In genomic region chr6:26439552-26440125, GRCh38 we compare ENCODE assay signal across 9 cellular contexts. TPM values are rescaled to one million over a fixed set of nuclear protein-coding genes. Genes with fewer than 3 reads are reported as not detected.
DNase-seq lines count a peak whose midpoint lies in the region; ATAC-seq and TF ChIP-seq lines count a peak whose summit lies in the region.
"Had no signal": no experiment of that assay in that cellular context is flagged by ENCODE, and none has a peak within 500 bp of the region (broad histone marks: within the 10 kb centered on the region; RNA-seq: fewer than 3 reads in every experiment).

No MANE protein-coding gene starts in this region.

- H3F3A ChIP-seq in PC-9 (ENCODE audit: insufficient read depth, low read depth): peaks cover 6% of the 10 kb centered on the region; the same call in 1 of the 2 replicates

- H3K4me2 ChIP-seq in DND-41 (ENCODE audit: insufficient read depth, low read length) (peak overlapping the region; percentile 67), PC-9 (peak overlapping the region; percentile 86)

- TF ChIP-seq CTCF in DND-41 (IDR thresholded peaks at IDR 0.05; ENCODE audit: borderline replicate concordance, extremely low read depth, low read length, poor library complexity, severe bottlenecking) (no peak), PC-9 (conservative IDR thresholded peaks at IDR 0.05) (no peak), psoas muscle (IDR thresholded peaks at IDR 0.05) (no peak)

- DNase-seq in DND-41: peak; percentile 14
- no peak for DNase-seq in PC-9
- DNase-seq in psoas muscle: no peak
- DNase-seq in NCI-H748 (lab: John Stamatoyannopoulos, UW; ENCODE audit: unreplicated experiment): no peak
- DNase-seq in SHP77 treated with DMSO at 0.1 percent for 48 hours (lab: John Stamatoyannopoulos, UW): no peak
- DNase-seq in DMS153 treated with DMSO at 0.1 percent for 48 hours (lab: John Stamatoyannopoulos, UW; ENCODE audit: unreplicated experiment): no peak
- DNase-seq: stimulated activated CD8-positive, alpha-beta memory T cell treated with anti-CD3 and anti-CD28 coated beads, Interleukin-4, amount 100 ng/mL, for 48 hours had no signal

- H3K4me1 ChIP-seq in DND-41 (ENCODE audit: insufficient read depth, low read length) (peaks cover 33% of the 10 kb centered on the region), PC-9 (replicated peaks; ENCODE audit: insufficient read depth) (peaks cover 8% of the 10 kb centered on the region), endocrine pancreas (ENCODE audit: control insufficient read depth, insufficient read depth, low read length) (no peaks in the 10 kb centered on the region), psoas muscle (peaks cover 8% of the 10 kb centered on the region)

- ATAC-seq in DND-41 (ENCODE audit: insufficient read depth, low read depth) (no peak; the same call in 1 of the 3 replicates), psoas muscle (no peak), GM21717 (IDR thresholded peaks at IDR 0.05; ENCODE audit: unreplicated experiment) (no peak)

- intact Hi-C loops in PC-9 (cut with micrococcal nuclease; ENCODE audit: unreplicated experiment): loop anchor here (1.0 to 5.0 kb wide), 2 partner anchors 18 to 37 kb away; partner anchors contain the start of genes BTN2A1 and BTN3A1
- intact Hi-C loops in psoas muscle (cut with DNase I): no loop called here

- H3K27me3 ChIP-seq in DND-41 (ENCODE audit: insufficient read depth, low read length, poor library complexity): no peaks in the 10 kb centered on the region
- no peaks in the 10 kb centered on the region for H3K27me3 ChIP-seq in PC-9 (ENCODE audit: insufficient read depth, low read depth)
- H3K27me3 ChIP-seq in endocrine pancreas (ENCODE audit: control insufficient read depth, insufficient read depth, low read length): no peaks in the 10 kb centered on the region
- no peaks in the 10 kb centered on the region for H3K27me3 ChIP-seq in psoas muscle (ENCODE audit: insufficient read depth in 3 of 3, low read length in 2 of 3)

- peaks cover 5% of the 10 kb centered on the region; the same call in 1 of the 2 replicates for H3K36me3 ChIP-seq in DND-41 (ENCODE audit: insufficient read depth, low read length)
- no peaks in the 10 kb centered on the region for H3K36me3 ChIP-seq in PC-9 (ENCODE audit: low read depth)
- H3K36me3 ChIP-seq in endocrine pancreas (ENCODE audit: control insufficient read depth, insufficient read depth, low read length): no peaks in the 10 kb centered on the region
- no peaks in the 10 kb centered on the region for H3K36me3 ChIP-seq in psoas muscle (ENCODE audit: insufficient read depth in 1 of 2, low read depth in 1 of 2)

- H2AFZ ChIP-seq in DND-41 (ENCODE audit: low read depth, low read length) (peak overlapping the region; percentile 77), PC-9 (peak overlapping the region; percentile 78)

- H3K9me3 ChIP-seq in DND-41 (ENCODE audit: insufficient read depth, low read length, severe bottlenecking): no peaks in the 10 kb centered on the region
- H3K9me3 ChIP-seq in PC-9 (ENCODE audit: insufficient read depth, low read depth): no peaks in the 10 kb centered on the region; the same call in 1 of the 2 replicates
- no peaks in the 10 kb centered on the region for H3K9me3 ChIP-seq in endocrine pancreas (ENCODE audit: control insufficient read depth, low read length)
- no peaks in the 10 kb centered on the region for H3K9me3 ChIP-seq in psoas muscle

- no TSS peak for BruUV-seq in PC-9 (replicated peaks; lab: Mats Ljungman, UMichigan)

- WGBS in psoas muscle, 3 donors: 21 to 31% (median 24%) methylated on average over 4 of the region's 4 CpGs

- H3K27ac ChIP-seq in DND-41 (ENCODE audit: low read length) (peak overlapping the region; percentile 98), PC-9 (peak overlapping the region; percentile 39), psoas muscle (peak overlapping the region; percentile 72)

- H3K9me2 ChIP-seq in PC-9 (ENCODE audit: insufficient read depth): no peaks in the 10 kb centered on the region

- H4K20me1 ChIP-seq in DND-41 (ENCODE audit: insufficient read depth, low read length) (no peaks in the 10 kb centered on the region), PC-9 (ENCODE audit: insufficient read depth) (no peaks in the 10 kb centered on the region)

- H3K79me2 ChIP-seq in DND-41 (ENCODE audit: insufficient read depth, low read length) (peaks cover 23% of the 10 kb centered on the region), PC-9 (ENCODE audit: low read depth) (no peaks in the 10 kb centered on the region)

- POLR2A ChIA-PET in PC-9 (lab: Charles Lee; ENCODE audit: unreplicated experiment): interaction anchor here (0.7 to 0.8 kb wide), 2 partner anchors 94 to 235 kb away, joined by 3 to 4 read pairs; no protein-coding TSS in a partner anchor

- CTCF ChIA-PET in PC-9 (lab: Charles Lee): no interaction called here

- H3K4me3 ChIP-seq in DND-41 (ENCODE audit: low read depth in 1 of 2, low read length in 2 of 2) (peak overlapping the region; percentile 83 to 88; a peak in 3 of 4 replicates), PC-9 (peak overlapping the region; percentile 67), endocrine pancreas (ENCODE audit: control insufficient read depth, insufficient read depth, low read length) (peak overlapping the region; percentile 98), psoas muscle (peak overlapping the region; percentile 70)

- H3K9ac ChIP-seq in DND-41 (ENCODE audit: low read depth, low read length): peak overlapping the region; percentile 82
- H3K9ac ChIP-seq in endocrine pancreas (ENCODE audit: control insufficient read depth, insufficient read depth, low read length): peak overlapping the region; percentile 14

RNA-seq across cellular contexts. Expression of gene BTN3A3, which starts 0.7 kb away (rescaled TPM):
- 26.2 and 29.8 TPM in 2 replicates for total RNA-seq in PC-9 (2021)
- 1 to 10 TPM; 2.2 to 7.1 (median 2.7) TPM for total RNA-seq in psoas muscle
- polyA plus RNA-seq in psoas muscle: 1 to 10 TPM; 2.7 to 4.2 (median 3.7) TPM

RNA-seq across cellular contexts. Expression of gene BTN2A1, which starts 18.1 kb away (rescaled TPM):
- total RNA-seq in PC-9 (2021) (19.5 and 23.4 TPM in 2 replicates), psoas muscle (10 to 100 TPM in 1 of 4 donors, 1 to 10 TPM in 3; 7.2 to 11.4 (median 8.4) TPM)
- 10 to 100 TPM in 2 of 3 donors, 1 to 10 TPM in 1; 5.4 to 14.9 (median 13.2) TPM for polyA plus RNA-seq in psoas muscle

RNA-seq across cellular contexts. Expression of gene BTN3A1, which starts 37.6 kb away (rescaled TPM):
- total RNA-seq in PC-9 (2021): 28.3 and 30.4 TPM in 2 replicates
- total RNA-seq in psoas muscle: 1 to 10 TPM; 1.8 to 9.3 (median 3.2) TPM
- 1 to 10 TPM; 2.4 to 6.2 (median 3.3) TPM for polyA plus RNA-seq in psoas muscle

RNA-seq across cellular contexts. Expression of gene BTN2A2, which starts 56.7 kb away (rescaled TPM):
- total RNA-seq in PC-9 (2021) (20.7 and 23.4 TPM in 2 replicates), psoas muscle (1 to 10 TPM; 1.5 to 4.9 (median 2.0) TPM)
- polyA plus RNA-seq in psoas muscle: 1 to 10 TPM; 1.2 to 2.1 (median 1.4) TPM

Comparison
In these comparisons a context has a peak if more than half of its experiments do, and no peak if none do; other contexts are left out.
1. H3K27ac ChIP-seq: peak in every context shown above with its lines; median percentile 98 in DND-41; 72 in psoas muscle; 39 in PC-9.